In genomic region chr11:18594999-18595749, GRCh38 we compare ENCODE assay signal across 19 cellular contexts. TPM values are rescaled to one million over a fixed set of nuclear protein-coding genes. Genes with fewer than 3 reads are reported as not detected.
A peak's percentile ranks its signal among the peaks of the same experiment; 100 is the strongest.
DNase-seq lines count a peak whose midpoint lies in the region; ATAC-seq and TF ChIP-seq lines count a peak whose summit lies in the region.
"Had no signal": no experiment of that assay in that cellular context is flagged by ENCODE, and none has a peak within 500 bp of the region (broad histone marks: within the 10 kb centered on the region; RNA-seq: fewer than 3 reads in every experiment).

No MANE protein-coding gene starts in this region.

- TF ChIP-seq CTCF in AG09309 (IDR thresholded peaks at IDR 0.05; ENCODE audit: control insufficient read depth, insufficient read depth, low read depth, low read length, missing control alignments): no peak
- TF ChIP-seq CTCF in mammary epithelial cell (conservative IDR thresholded peaks at IDR 0.05 in 1 of 2, IDR thresholded peaks at IDR 0.05 in 1 of 2; ENCODE audit: extremely low read depth in 1 of 2, insufficient read depth in 1 of 2, low read depth in 1 of 2, low read length in 2 of 2): no peak

- H3K27me3 ChIP-seq in mammary epithelial cell (ENCODE audit: insufficient read depth, low read length): no peaks in the 10 kb centered on the region
- no peaks in the 10 kb centered on the region for H3K27me3 ChIP-seq in H7 (ENCODE audit: control insufficient read depth, insufficient read depth, low read length)
- H3K27me3 ChIP-seq: esophagus muscularis mucosa, neutrophil had no signal

- in situ Hi-C loops in mammary epithelial cell (cut with MboI; ENCODE audit: low sequenced_read_pairs in 2 of 2): no loop called here

- H3K4me1 ChIP-seq in mammary epithelial cell (ENCODE audit: insufficient read depth, low read length): peaks cover 25% of the 10 kb centered on the region

- H3K4me3 ChIP-seq in AG09309 (ENCODE audit: control insufficient read depth, low read depth, low read length) (no peak overlapping the region), mammary epithelial cell (replicated peaks in 1 of 3; ENCODE audit: insufficient read depth in 1 of 3, low read depth in 2 of 3, low read length in 3 of 3) (no peak overlapping the region), H7 (ENCODE audit: insufficient read depth, low read depth, low read length) (no peak overlapping the region)
- H3K4me3 ChIP-seq: esophagus muscularis mucosa had no signal

- H3K36me3 ChIP-seq in mammary epithelial cell (ENCODE audit: insufficient read depth, low read length) (no peaks in the 10 kb centered on the region), H7 (replicated peaks; ENCODE audit: control insufficient read depth, insufficient read depth, low read length) (peaks cover 1% of the 10 kb centered on the region; the same call in 1 of the 2 replicates)
- H3K36me3 ChIP-seq: neutrophil had no signal

- WGBS in mammary epithelial cell (ENCODE audit: low coverage, missing lambda C conversion rate): 0% methylated on average over 3 of the region's 5 CpGs

- peaks cover 44% of the 10 kb centered on the region for H3K79me2 ChIP-seq in mammary epithelial cell (ENCODE audit: insufficient read depth, low read length)

- DNase-seq in AG09309 (ENCODE audit: low read depth): peak; percentile 46
- peak; percentile 86 for DNase-seq in HS-5 (ENCODE audit: low read depth)
- DNase-seq in mammary epithelial cell: peak; percentile 89
- peak; percentile 68 for DNase-seq in islet precursor cell
- no peak for DNase-seq in Ammon's horn (ENCODE audit: low spot score)
- no peak for DNase-seq in NCI-H1105 treated with DMSO at 0.1 percent for 48 hours (lab: John Stamatoyannopoulos, UW)
- DNase-seq in H7: no peak
- DNase-seq: ACHN; activated naive CD8-positive, alpha-beta T cell treated with anti-CD3 and anti-CD28 coated beads, Interleukin-2, amount 10 ng/mL, durations not matched to agents 7 days and 5 days; activated T-cell treated with anti-CD3 and anti-CD28 coated beads, Interleukin-2, amount 50 U/mL, for 72 hours; CD4-positive, alpha-beta memory T cell; DMS53; glutamatergic neuron; NCI-H1417; NCI-H526 treated with DMSO at 0.1 percent for 48 hours had no signal

- no TSS peak for BruUV-seq in mammary epithelial cell (replicated peaks; lab: Mats Ljungman, UMichigan)

- peak overlapping the region; percentile 2 for H3K27ac ChIP-seq in mammary epithelial cell (ENCODE audit: insufficient read depth, low read depth, low read length)
- H3K27ac ChIP-seq: esophagus muscularis mucosa, neutrophil had no signal

- no peak for ATAC-seq in HG03439 (IDR thresholded peaks at IDR 0.05; ENCODE audit: unreplicated experiment)
- ATAC-seq: activated T-cell treated with anti-CD3 and anti-CD28 coated beads, Interleukin-2, amount 50 U/mL, for 72 hours; HCT116 had no signal

- H4K20me1 ChIP-seq in mammary epithelial cell (ENCODE audit: insufficient read depth, low read length): no peaks in the 10 kb centered on the region

- intact Hi-C loops in mammary epithelial cell (cut with micrococcal nuclease): no loop called here

- H3K9ac ChIP-seq in mammary epithelial cell (ENCODE audit: insufficient read depth, low read length): no peak overlapping the region

- no peaks in the 10 kb centered on the region for H3K9me3 ChIP-seq in mammary epithelial cell (replicated peaks; ENCODE audit: insufficient read depth, low read length)
- H3K9me3 ChIP-seq: esophagus muscularis mucosa, neutrophil had no signal

- dilution Hi-C loops in mammary epithelial cell (cut with HindIII; ENCODE audit: low sequenced_read_pairs): loop anchor here (5.0 kb wide), 1 partner anchor 68 kb away; the partner anchor contains the start of gene TSG101

- H2AFZ ChIP-seq in mammary epithelial cell (ENCODE audit: low read depth, low read length): peak overlapping the region; percentile 63

- no peak overlapping the region for H3K4me2 ChIP-seq in mammary epithelial cell (ENCODE audit: insufficient read depth, low read depth, low read length)

- CTCF ChIA-PET in mammary epithelial cell (lab: Charles Lee; ENCODE audit: low non-redundant PET): interaction anchor here (0.6 kb wide), 2 partner anchors 36 to 55 kb away, joined by 3 to 8 read pairs; no protein-coding TSS in a partner anchor

RNA-seq across cellular contexts. Expression of gene MISFA, which starts 4.4 kb away (rescaled TPM):
- 1 to 10 TPM in 1 of 2 donors, under 1 TPM in 1; 0.50 to 1.8 TPM for total RNA-seq in mammary epithelial cell
- polyA plus RNA-seq in mammary epithelial cell: 0.42 TPM
- not detected for polyA minus RNA-seq in mammary epithelial cell
- total RNA-seq in H7 (2014; rRNA removed; shearing (Covaris generic)): 0.73 TPM in 1 of 2 replicates, not detected in the other

RNA-seq across cellular contexts. Expression of gene UEVLD, which starts 6.6 kb away (rescaled TPM):
- 10 to 100 TPM; 25.0 to 30.0 TPM for total RNA-seq in mammary epithelial cell
- polyA plus RNA-seq in mammary epithelial cell: 13.0 TPM
- polyA minus RNA-seq in mammary epithelial cell: 16.7 TPM
- total RNA-seq in H7 (2014; rRNA removed; shearing (Covaris generic)): 9.4 and 11.0 TPM in 2 replicates

RNA-seq across cellular contexts. Expression of gene SPTY2D1, which starts 39.0 kb away (rescaled TPM):
- 10 to 100 TPM; 18.0 to 20.7 TPM for total RNA-seq in mammary epithelial cell
- 14.0 TPM for polyA plus RNA-seq in mammary epithelial cell
- 24.9 TPM for polyA minus RNA-seq in mammary epithelial cell
- total RNA-seq in H7 (2014; rRNA removed; shearing (Covaris generic)): 10.8 and 19.3 TPM in 2 replicates

Comparison
In these comparisons a context has a peak if more than half of its experiments do, and no peak if none do; other contexts are left out.
1. DNase-seq: peak in AG09309 (single experiment), HS-5 (single experiment), mammary epithelial cell (single experiment) and islet precursor cell (single experiment); none in Ammon's horn (single experiment), NCI-H1105 treated with DMSO at 0.1 percent for 48 hours (single experiment) and H7 (single experiment).